Comparison of ENCODE assay signal across 9 cellular contexts in genomic region chr1:101136739-101137138, GRCh38.
DNase-seq lines count a peak whose midpoint lies in the region; ATAC-seq and TF ChIP-seq lines count a peak whose summit lies in the region.
"Had no signal": no experiment of that assay in that cellular context is flagged by ENCODE, and none has a peak within 500 bp of the region (broad histone marks: within the 10 kb centered on the region; RNA-seq: fewer than 3 reads in every experiment).

No MANE protein-coding gene starts in this region.

- no peaks in the 10 kb centered on the region for H3K9me2 ChIP-seq in hepatocyte (replicated peaks; ENCODE audit: insufficient read depth)

- H3K9me3 ChIP-seq in SK-N-MC (ENCODE audit: low read depth, low read length), result no peaks in the 10 kb centered on the region
- H3K9me3 ChIP-seq in hepatocyte (ENCODE audit: low read depth), result no peaks in the 10 kb centered on the region
- no peaks in the 10 kb centered on the region for H3K9me3 ChIP-seq in suprapubic skin
- H3K9me3 ChIP-seq: A549 had no signal

- 59% methylated on average over 1 of the region's 1 CpG for WGBS in hepatocyte (ENCODE audit: low lambda C conversion rate, missing lambda C conversion rate)
- WGBS in suprapubic skin, result 76% methylated on average over 1 of the region's 1 CpG

- H2AFZ ChIP-seq in hepatocyte, result no peak overlapping the region

- H3K79me2 ChIP-seq in hepatocyte, result no peaks in the 10 kb centered on the region

- H4K20me1 ChIP-seq in hepatocyte (ENCODE audit: insufficient read depth, poor library complexity, severe bottlenecking), result no peaks in the 10 kb centered on the region

- H3K27me3 ChIP-seq in hepatocyte, result no peaks in the 10 kb centered on the region
- no peaks in the 10 kb centered on the region for H3K27me3 ChIP-seq in suprapubic skin

- H3K4me3 ChIP-seq in SK-N-MC (peak overlapping the region; percentile 33), hepatocyte (no peak overlapping the region), suprapubic skin (no peak overlapping the region)
- H3K4me3 ChIP-seq: A549 had no signal

- ATAC-seq in activated CD4-positive, CD25-positive, alpha-beta regulatory T cell treated with anti-CD3 and anti-CD28 coated beads, Interleukin-2, amount 50 U/mL, for 24 hours, result peak; percentile 55 to 79
- peak; percentile 80 for ATAC-seq in HG02678 (IDR thresholded peaks at IDR 0.05; ENCODE audit: unreplicated experiment)
- no peak for ATAC-seq in HG02571 (IDR thresholded peaks at IDR 0.05; ENCODE audit: unreplicated experiment)
- no peak for ATAC-seq in HG03039 (IDR thresholded peaks at IDR 0.05; ENCODE audit: unreplicated experiment)
- ATAC-seq: A549 had no signal

- peak; percentile 16 for TF ChIP-seq CTCF in hepatocyte (IDR thresholded peaks at IDR 0.05; ENCODE audit: poor library complexity)
- no peak for TF ChIP-seq CTCF in suprapubic skin (IDR thresholded peaks at IDR 0.05)

- H3K4me1 ChIP-seq in hepatocyte (ENCODE audit: insufficient read depth) (peaks cover 29% of the 10 kb centered on the region), suprapubic skin (peaks cover 2% of the 10 kb centered on the region)
- H3K4me1 ChIP-seq: A549 had no signal

- DNase-seq in activated CD4-positive, CD25-positive, alpha-beta regulatory T cell treated with anti-CD3 and anti-CD28 coated beads, Interleukin-2, amount 50 U/mL, for 72 hours, result no peak
- no peak for DNase-seq in SK-N-MC (ENCODE audit: low read depth, low spot score)
- no peak for DNase-seq in hepatocyte (ENCODE audit: low spot score)
- DNase-seq in suprapubic skin (ENCODE audit: low spot score in 2 of 2), result no peak

- H3K27ac ChIP-seq in SK-N-MC (peak overlapping the region; percentile 5; the same call in 1 of the 2 replicates), hepatocyte (no peak overlapping the region), suprapubic skin (no peak overlapping the region)
- H3K27ac ChIP-seq: A549 had no signal

- H3K36me3 ChIP-seq in SK-N-MC (ENCODE audit: insufficient read depth, low read length) (no peaks in the 10 kb centered on the region), hepatocyte (replicated peaks; ENCODE audit: insufficient read depth, low read depth) (no peaks in the 10 kb centered on the region), suprapubic skin (no peaks in the 10 kb centered on the region)

- H3K9ac ChIP-seq in SK-N-MC (ENCODE audit: insufficient read length), result no peak overlapping the region

- TF ChIP-seq EP300 in suprapubic skin (IDR thresholded peaks at IDR 0.05), result no peak

- H3K4me2 ChIP-seq in hepatocyte, result peak overlapping the region; percentile 33
- H3K4me2 ChIP-seq: A549 had no signal

- no peak for TF ChIP-seq POLR2A in suprapubic skin (IDR thresholded peaks at IDR 0.05)

Comparison
In these comparisons a context has a peak if more than half of its experiments do, and no peak if none do; other contexts are left out.
1. ATAC-seq: peak in activated CD4-positive, CD25-positive, alpha-beta regulatory T cell treated with anti-CD3 and anti-CD28 coated beads, Interleukin-2, amount 50 U/mL, for 24 hours (2 of 2) and HG02678 (single experiment); none in HG02571 (single experiment) and HG03039 (single experiment).